Comparison of ENCODE assay signal across 8 cellular contexts in the genomic region with DNA sequence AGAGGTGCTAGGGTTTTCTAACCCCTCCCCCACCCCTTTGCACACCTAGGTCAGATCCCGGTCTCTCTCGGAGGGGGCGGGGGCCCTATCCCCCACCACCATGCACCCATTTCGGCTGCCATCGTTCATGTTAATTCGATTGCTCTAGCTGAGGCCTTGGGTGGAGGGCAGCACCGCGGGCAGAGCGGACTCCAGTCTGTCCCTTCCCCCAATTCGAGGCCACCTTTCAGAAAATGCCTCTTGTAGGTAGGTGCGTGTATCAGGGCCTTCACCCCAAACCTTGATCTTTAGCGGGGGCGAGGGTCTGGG. TPM values are rescaled to one million over a fixed set of nuclear protein-coding genes. Genes with fewer than 3 reads are reported as not detected.
DNase-seq lines count a peak whose midpoint lies in the region; ATAC-seq lines count a peak whose summit lies in the region.
"Had no signal": no experiment of that assay in that cellular context is flagged by ENCODE, and none has a peak within 500 bp of the region (broad histone marks: within the 10 kb centered on the region; RNA-seq: fewer than 3 reads in every experiment).

No MANE protein-coding gene starts in this region.

- H3K9ac ChIP-seq in HUES48 (ENCODE audit: low read depth, low read length) (no peak overlapping the region), iPS-18a (ENCODE audit: low read length) (peak overlapping the region; percentile 46)

- peak overlapping the region; percentile 42 for H3K4me3 Mint-ChIP-seq in activated naive CD8-positive, alpha-beta T cell treated with anti-CD3 and anti-CD28 coated beads, Interleukin-2, amount 10 ng/mL, durations not matched to agents 7 days and 5 days
- peak overlapping the region; percentile 58 for H3K4me3 Mint-ChIP-seq in stimulated activated memory B cell treated with anti-CD40 and anti-IgM and Interleukin-4, amounts not matched to agents 10 μg/mL and 1 μg/mL and 100 μg/mL, for 72 hours

- no peak for ATAC-seq in activated naive CD8-positive, alpha-beta T cell treated with anti-CD3 and anti-CD28 coated beads, Interleukin-2, amount 10 ng/mL, durations not matched to agents 7 days and 5 days (ENCODE audit: low read depth)
- ATAC-seq in stimulated activated memory B cell treated with anti-CD40 and anti-IgM and Interleukin-4, amounts not matched to agents 10 μg/mL and 1 μg/mL and 100 μg/mL, for 72 hours, result no peak
- ATAC-seq in GM19467 (IDR thresholded peaks at IDR 0.05; ENCODE audit: unreplicated experiment), result no peak

- H3K4me1 ChIP-seq in HUES48 (ENCODE audit: control insufficient read depth, insufficient read depth, low read length), result peaks cover 19% of the 10 kb centered on the region
- peaks cover 21% of the 10 kb centered on the region for H3K4me1 ChIP-seq in iPS-18a (ENCODE audit: control insufficient read depth, low read depth, low read length)

- no peaks in the 10 kb centered on the region for H3K9me3 Mint-ChIP-seq in activated naive CD8-positive, alpha-beta T cell treated with anti-CD3 and anti-CD28 coated beads, Interleukin-2, amount 10 ng/mL, durations not matched to agents 7 days and 5 days
- H3K9me3 Mint-ChIP-seq in stimulated activated memory B cell treated with anti-CD40 and anti-IgM and Interleukin-4, amounts not matched to agents 10 μg/mL and 1 μg/mL and 100 μg/mL, for 72 hours, result no peaks in the 10 kb centered on the region

- peak overlapping the region; percentile 68 for H3K4me3 ChIP-seq in HUES48 (ENCODE audit: low read depth, low read length)
- H3K4me3 ChIP-seq in iPS-18a (ENCODE audit: low read length), result peak overlapping the region; percentile 68
- H3K4me3 ChIP-seq: SK-N-MC had no signal

- POLR2A ChIA-PET in activated naive CD8-positive, alpha-beta T cell treated with anti-CD3 and anti-CD28 coated beads, Interleukin-2, amount 10 ng/mL, durations not matched to agents 7 days and 5 days (lab: Charles Lee), result interaction anchor here (0.6 kb wide), 1 partner anchor 74 kb away, joined by 5 read pairs; no protein-coding TSS in a partner anchor

- peaks cover 25% of the 10 kb centered on the region for H3K27me3 ChIP-seq in HUES48 (ENCODE audit: control insufficient read depth, insufficient read depth, low read length)
- H3K27me3 ChIP-seq in iPS-18a (ENCODE audit: control insufficient read depth, insufficient read depth, low read length), result peaks cover 26% of the 10 kb centered on the region

- H3K36me3 Mint-ChIP-seq in activated naive CD8-positive, alpha-beta T cell treated with anti-CD3 and anti-CD28 coated beads, Interleukin-2, amount 10 ng/mL, durations not matched to agents 7 days and 5 days, result peaks cover 5% of the 10 kb centered on the region
- peaks cover 19% of the 10 kb centered on the region for H3K36me3 Mint-ChIP-seq in stimulated activated memory B cell treated with anti-CD40 and anti-IgM and Interleukin-4, amounts not matched to agents 10 μg/mL and 1 μg/mL and 100 μg/mL, for 72 hours

- H3K27me3 Mint-ChIP-seq in activated naive CD8-positive, alpha-beta T cell treated with anti-CD3 and anti-CD28 coated beads, Interleukin-2, amount 10 ng/mL, durations not matched to agents 7 days and 5 days, result peaks cover 5% of the 10 kb centered on the region
- no peaks in the 10 kb centered on the region for H3K27me3 Mint-ChIP-seq in stimulated activated memory B cell treated with anti-CD40 and anti-IgM and Interleukin-4, amounts not matched to agents 10 μg/mL and 1 μg/mL and 100 μg/mL, for 72 hours

- H3K36me3 ChIP-seq in HUES48 (ENCODE audit: control insufficient read depth, insufficient read depth, low read length) (peaks cover 25% of the 10 kb centered on the region), iPS-18a (ENCODE audit: control insufficient read depth, low read depth, low read length) (peaks cover 12% of the 10 kb centered on the region)

- no peak overlapping the region for H3K27ac Mint-ChIP-seq in activated naive CD8-positive, alpha-beta T cell treated with anti-CD3 and anti-CD28 coated beads, Interleukin-2, amount 10 ng/mL, durations not matched to agents 7 days and 5 days
- H3K27ac Mint-ChIP-seq in stimulated activated memory B cell treated with anti-CD40 and anti-IgM and Interleukin-4, amounts not matched to agents 10 μg/mL and 1 μg/mL and 100 μg/mL, for 72 hours, result peak overlapping the region; percentile 13

- H3K27ac ChIP-seq in HUES48 (ENCODE audit: low read depth, low read length) (no peak overlapping the region), iPS-18a (ENCODE audit: low read length) (no peak overlapping the region)
- H3K27ac ChIP-seq: SK-N-MC had no signal

- H3K9me3 ChIP-seq in HUES48 (ENCODE audit: control insufficient read depth, insufficient read depth, low read length) (no peaks in the 10 kb centered on the region), iPS-18a (ENCODE audit: control insufficient read depth, low read depth, low read length) (no peaks in the 10 kb centered on the region)

- DNase-seq in activated naive CD8-positive, alpha-beta T cell treated with anti-CD3 and anti-CD28 coated beads, Interleukin-2, amount 10 ng/mL, durations not matched to agents 7 days and 5 days, result no peak
- DNase-seq in cerebellum (ENCODE audit: low spot score) (no peak), NAMALWA (ENCODE audit: low spot score) (no peak)

- peaks cover 27% of the 10 kb centered on the region for H3K4me1 Mint-ChIP-seq in activated naive CD8-positive, alpha-beta T cell treated with anti-CD3 and anti-CD28 coated beads, Interleukin-2, amount 10 ng/mL, durations not matched to agents 7 days and 5 days
- peaks cover 44% of the 10 kb centered on the region for H3K4me1 Mint-ChIP-seq in stimulated activated memory B cell treated with anti-CD40 and anti-IgM and Interleukin-4, amounts not matched to agents 10 μg/mL and 1 μg/mL and 100 μg/mL, for 72 hours

RNA-seq across cellular contexts. Expression of a gene that starts 6.8 kb away (rescaled TPM):
- 1 to 10 TPM; 7.9 to 8.1 TPM for total RNA-seq in activated naive CD8-positive, alpha-beta T cell treated with anti-CD3 and anti-CD28 coated beads, Interleukin-2, amount 10 ng/mL, durations not matched to agents 7 days and 5 days
- 3.9 TPM for total RNA-seq in cerebellum

RNA-seq across cellular contexts. Expression of a gene that starts 8.3 kb away (rescaled TPM):
- 1 to 10 TPM; 3.6 to 4.2 TPM for total RNA-seq in activated naive CD8-positive, alpha-beta T cell treated with anti-CD3 and anti-CD28 coated beads, Interleukin-2, amount 10 ng/mL, durations not matched to agents 7 days and 5 days
- 7.3 TPM for total RNA-seq in cerebellum

RNA-seq across cellular contexts. Expression of a gene that starts 19.2 kb away (rescaled TPM):
- 10 to 100 TPM; 37.0 to 37.3 TPM for total RNA-seq in activated naive CD8-positive, alpha-beta T cell treated with anti-CD3 and anti-CD28 coated beads, Interleukin-2, amount 10 ng/mL, durations not matched to agents 7 days and 5 days
- 27.6 TPM for total RNA-seq in cerebellum

RNA-seq across cellular contexts. Expression of a gene that starts 36.7 kb away (rescaled TPM):
- total RNA-seq in activated naive CD8-positive, alpha-beta T cell treated with anti-CD3 and anti-CD28 coated beads, Interleukin-2, amount 10 ng/mL, durations not matched to agents 7 days and 5 days, result not detected
- not detected for total RNA-seq in cerebellum

RNA-seq across cellular contexts. Expression of a gene that starts 36.8 kb away (rescaled TPM):
- total RNA-seq in activated naive CD8-positive, alpha-beta T cell treated with anti-CD3 and anti-CD28 coated beads, Interleukin-2, amount 10 ng/mL, durations not matched to agents 7 days and 5 days, result 1 to 10 TPM in 1 of 2 experiments, under 1 TPM in 1; 0.91 to 1.4 TPM
- total RNA-seq in cerebellum, result not detected
